10 cellular contexts compared by ENCODE assay signal in the genomic region with DNA sequence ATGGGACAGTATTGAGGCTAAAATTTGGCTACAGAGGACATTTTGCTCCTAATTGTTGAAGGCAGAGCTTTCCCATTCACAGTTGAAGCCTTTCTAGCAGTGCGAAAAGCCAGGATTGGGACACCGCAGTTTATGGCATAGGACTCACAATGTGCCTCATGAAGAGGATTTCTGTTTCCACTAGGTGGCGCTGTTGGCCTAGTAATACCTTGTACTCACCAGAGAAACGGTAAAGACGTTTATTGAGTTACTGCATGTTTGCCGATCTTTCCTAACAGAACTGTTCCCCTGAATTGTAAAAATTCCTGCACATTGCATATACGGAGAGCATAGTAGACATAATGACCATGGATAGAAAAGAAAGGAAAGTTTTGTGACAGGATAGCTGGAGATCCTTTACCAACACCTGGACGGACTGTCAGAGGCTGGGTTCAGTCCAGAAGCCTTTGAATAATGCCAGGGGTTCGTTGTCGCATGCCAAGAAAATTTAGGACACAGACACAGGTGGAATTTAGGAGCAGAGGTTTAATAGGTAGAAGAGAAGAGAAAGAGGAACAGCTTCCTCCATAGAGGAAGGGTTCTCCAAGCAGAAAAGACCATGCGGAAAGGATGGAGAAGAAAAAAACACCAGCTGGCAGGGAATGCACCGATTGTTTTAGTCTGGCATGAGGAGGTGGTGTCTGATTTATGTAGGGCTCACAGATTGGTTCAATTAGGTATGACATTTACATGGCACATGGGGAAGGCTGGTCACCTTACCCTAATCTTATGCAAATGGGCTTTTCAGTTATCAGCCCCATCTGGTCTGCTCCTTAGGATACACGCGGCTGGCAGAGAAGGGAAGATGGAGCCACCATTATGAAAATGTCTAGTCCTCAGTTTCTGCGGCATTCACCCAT. TPM values are rescaled to one million over a fixed set of nuclear protein-coding genes. Genes with fewer than 3 reads are reported as not detected.
A peak's percentile ranks its signal among the peaks of the same experiment; 100 is the strongest.
DNase-seq lines count a peak whose midpoint lies in the region; ATAC-seq and TF ChIP-seq lines count a peak whose summit lies in the region.
"Had no signal": no experiment of that assay in that cellular context is flagged by ENCODE, and none has a peak within 500 bp of the region (broad histone marks: within the 10 kb centered on the region; RNA-seq: fewer than 3 reads in every experiment).

No MANE protein-coding gene starts in this region.

- H3K27me3 ChIP-seq in stomach (no peaks in the 10 kb centered on the region), ascending aorta (no peaks in the 10 kb centered on the region)

- intact Hi-C loops in stomach (cut with DNase I; ENCODE audit: low total_unique reads): no loop called here
- intact Hi-C loops in ascending aorta (cut with DNase I): no loop called here

- 37 to 42% (median 39%) methylated on average over 15 of the region's 15 CpGs for WGBS in stomach, 5 donors

- H3K9me3 Mint-ChIP-seq in brain: peaks cover 0 to 17% (median 3%) of the 10 kb centered on the region in 5 experiments

- H3K36me3 Mint-ChIP-seq in brain: no peaks in the 10 kb centered on the region

- TF ChIP-seq CTCF in brain (conservative IDR thresholded peaks at IDR 0.05): peak; percentile 72 to 83
- TF ChIP-seq CTCF in stomach (IDR thresholded peaks at IDR 0.05): peak in 5 of 7 experiments; percentile 14 to 53 (median 36)
- peak in 1 of 3 experiments; percentile 23 for TF ChIP-seq CTCF in ascending aorta (IDR thresholded peaks at IDR 0.05)

- H3K4me3 Mint-ChIP-seq in brain: no peak overlapping the region

- peaks cover 5 to 23% (median 12%) of the 10 kb centered on the region in 4 donors for H3K9me3 ChIP-seq in stomach
- no peaks in the 10 kb centered on the region for H3K9me3 ChIP-seq in ascending aorta

- H3K27ac Mint-ChIP-seq in brain: peak overlapping the region in 1 of 5 experiments; percentile 1

- no peak for TF ChIP-seq EP300 in stomach (IDR thresholded peaks at IDR 0.05)

- H3K4me1 ChIP-seq in stomach (no peaks in the 10 kb centered on the region), ascending aorta (no peaks in the 10 kb centered on the region)

- DNase-seq in COLO668 (lab: John Stamatoyannopoulos, UW; ENCODE audit: unreplicated experiment) (peak; percentile 86), NCI-H1092 (lab: John Stamatoyannopoulos, UW) (peak; percentile 81), SHP77 (lab: John Stamatoyannopoulos, UW) (peak; percentile 84 to 85), left kidney (ENCODE audit: low read depth, low spot score) (peak; percentile 91), stomach (peak; percentile 64), ascending aorta (ENCODE audit: low spot score in 2 of 2) (no peak)

- H3K36me3 ChIP-seq in stomach: no peaks in the 10 kb centered on the region
- no peaks in the 10 kb centered on the region for H3K36me3 ChIP-seq in ascending aorta

- no peak overlapping the region for H3K4me3 ChIP-seq in stomach
- H3K4me3 ChIP-seq in ascending aorta: no peak overlapping the region

- H3K27ac ChIP-seq in stomach: no peak overlapping the region
- H3K27ac ChIP-seq in ascending aorta: no peak overlapping the region

- peaks cover 3% of the 10 kb centered on the region for H3K27me3 Mint-ChIP-seq in brain

- no peaks in the 10 kb centered on the region for H3K4me1 Mint-ChIP-seq in brain

- peak; percentile 64 for ATAC-seq in GM21515 (IDR thresholded peaks at IDR 0.05; ENCODE audit: unreplicated experiment)

- no peak for TF ChIP-seq POLR2A in stomach (IDR thresholded peaks at IDR 0.05)

RNA-seq across cellular contexts. Expression of a gene that starts 10.8 kb away (rescaled TPM):
- polyA plus RNA-seq in brain (ENCODE audit: insufficient read depth, low read depth, low replicate concordance): not detected
- not detected for total RNA-seq in stomach
- polyA plus RNA-seq in stomach: not detected
- total RNA-seq in ascending aorta: not detected
- total RNA-seq: skeletal muscle tissue; T-helper 1 cell treated with Interleukin-12 subunit alpha and Interleukin-12 subunit beta and Interleukin-4 antibody, amounts not matched to agents 30 ng/mL and 1 ng/mL, for 36 hours had no signal

RNA-seq across cellular contexts. Expression of a gene that starts 17.3 kb away (rescaled TPM):
- polyA plus RNA-seq in brain (ENCODE audit: insufficient read depth, low read depth, low replicate concordance): 0.08 TPM
- total RNA-seq in stomach: 1 to 10 TPM in 2 of 5 donors, not detected in 3; 1.5 to 2.5 TPM
- polyA plus RNA-seq in stomach: under 1 TPM in 2 of 3 donors, not detected in 1; 0.18 to 0.25 TPM
- total RNA-seq in ascending aorta: 1.7 TPM
- total RNA-seq: T-helper 1 cell treated with Interleukin-12 subunit alpha and Interleukin-12 subunit beta and Interleukin-4 antibody, amounts not matched to agents 30 ng/mL and 1 ng/mL, for 36 hours had no signal

RNA-seq across cellular contexts. Expression of a gene that starts 18.4 kb away (rescaled TPM):
- 4.8 TPM for polyA plus RNA-seq in brain (ENCODE audit: insufficient read depth, low read depth, low replicate concordance)
- 10 to 100 TPM in 3 of 5 donors, 1 to 10 TPM in 1, not detected in 1; 4.5 to 32.0 (median 16.8) TPM for total RNA-seq in stomach
- polyA plus RNA-seq in stomach: 10 to 100 TPM in 1 of 3 donors, 1 to 10 TPM in 2; 6.5 to 12.1 (median 7.0) TPM
- 18.6 TPM for total RNA-seq in ascending aorta

RNA-seq across cellular contexts. Expression of a gene that starts 32.6 kb away (rescaled TPM):
- polyA plus RNA-seq in brain (ENCODE audit: insufficient read depth, low read depth, low replicate concordance) (not detected), stomach (not detected)
- total RNA-seq in stomach (not detected), ascending aorta (not detected)
- total RNA-seq: skeletal muscle tissue had no signal

RNA-seq across cellular contexts. Expression of a gene that starts 44.9 kb away (rescaled TPM):
- polyA plus RNA-seq in brain (ENCODE audit: insufficient read depth, low read depth, low replicate concordance) (not detected), stomach (not detected)
- total RNA-seq in stomach (not detected), ascending aorta (not detected)
- total RNA-seq: skeletal muscle tissue; T-helper 1 cell treated with Interleukin-12 subunit alpha and Interleukin-12 subunit beta and Interleukin-4 antibody, amounts not matched to agents 30 ng/mL and 1 ng/mL, for 36 hours had no signal

Comparison
In these comparisons a context has a peak if more than half of its experiments do, and no peak if none do; other contexts are left out.
1. DNase-seq: peak in COLO668 (single experiment), NCI-H1092 (single experiment), SHP77 (2 of 2), left kidney (single experiment) and stomach (single experiment); none in ascending aorta (0 of 2).